21 cellular contexts compared by ENCODE assay signal in genomic region chr3:135261214-135261775, GRCh38.
"Had no signal": no experiment of that assay in that cellular context is flagged by ENCODE, and none has a peak within 500 bp of the region (broad histone marks: within the 10 kb centered on the region; RNA-seq: fewer than 3 reads in every experiment).

No MANE protein-coding gene starts in this region.

- DNase-seq: IMR-90, Karpas-422, KG1, MG63, NCI-H1092 treated with DMSO at 0.1 percent for 48 hours, NCI-H1436, NCI-H187, NCI-H2029, NCI-H2081 treated with DMSO at 0.1 percent for 48 hours, NCI-H2171, NCI-H226, NCI-H446, NCI-H510A, NCI-H524 treated with DMSO at 0.1 percent for 48 hours, NCI-H69, NCI-H774, PC-3, SHP77, SK-N-SH had no signal

- H3K4me2 ChIP-seq: SK-N-SH had no signal

- H3K27ac ChIP-seq: RWPE1 had no signal

- H3K9me2 ChIP-seq: SK-N-SH had no signal

- H3K9me3 ChIP-seq: MG63, SK-N-SH had no signal

- H3K36me3 ChIP-seq: MG63 had no signal

- H3K4me3 ChIP-seq: MG63 had no signal

- H3K9ac ChIP-seq: SK-N-SH had no signal

- ATAC-seq: Panc1, PC-3 had no signal
